Comparison of ENCODE assay signal across 14 cellular contexts in the genomic region with DNA sequence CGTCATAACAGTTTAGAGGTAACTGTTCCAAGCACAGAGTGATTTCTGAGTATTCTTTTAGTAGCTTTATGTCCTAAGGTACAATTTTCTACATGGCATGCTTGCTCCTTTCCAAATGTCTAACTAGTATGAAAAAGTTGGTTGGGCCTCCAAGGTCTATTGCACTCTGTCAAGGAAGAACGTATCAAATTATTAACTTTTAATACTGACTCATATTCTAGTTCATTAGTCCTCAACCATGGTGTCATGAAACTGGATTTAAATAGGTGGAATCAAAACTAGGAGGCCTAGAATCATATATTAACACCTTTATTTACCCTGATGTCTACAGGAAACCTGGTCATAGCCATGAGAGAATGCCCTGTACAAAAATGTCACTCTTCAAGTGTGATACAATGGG.
"Had no signal": no experiment of that assay in that cellular context is flagged by ENCODE, and none has a peak within 500 bp of the region (broad histone marks: within the 10 kb centered on the region; RNA-seq: fewer than 3 reads in every experiment).

No MANE protein-coding gene starts in this region.

- H3K9me3 ChIP-seq: colonic mucosa had no signal

- H3K9me3 Mint-ChIP-seq: nephron had no signal

- H3K27ac ChIP-seq: colonic mucosa, foreskin keratinocyte, hepatocyte had no signal

- H3K4me1 ChIP-seq: colonic mucosa had no signal

- H3K4me3 ChIP-seq: colonic mucosa, hepatocyte had no signal

- H3K4me3 Mint-ChIP-seq: nephron had no signal

- H3K27me3 ChIP-seq: colonic mucosa, foreskin keratinocyte, hepatocyte had no signal

- ATAC-seq: foreskin keratinocyte had no signal

- DNase-seq: colonic mucosa; dermis blood vessel endothelial cell; foreskin keratinocyte; head of caudate nucleus; kidney; midbrain; posterior cingulate gyrus; right cardiac atrium; small intestine; stimulated activated CD4-positive, alpha-beta T cell treated with anti-CD3 and anti-CD28 coated beads, Interleukin-12 subunit alpha, Interleukin-12 subunit beta, amount 100 ng/mL, for 4 hours; stimulated activated naive CD4-positive, alpha-beta T cell treated with Interleukin-2 at 50 U/mL for 16 hours; trophoblast cell had no signal
